In genomic region chr21:44791993-44792392, GRCh38 we compare ENCODE assay signal across 19 cellular contexts.
"Had no signal": no experiment of that assay in that cellular context is flagged by ENCODE, and none has a peak within 500 bp of the region (broad histone marks: within the 10 kb centered on the region; RNA-seq: fewer than 3 reads in every experiment).

No MANE protein-coding gene starts in this region.

- H3K27me3 ChIP-seq: colonic mucosa, dorsolateral prefrontal cortex, esophagus muscularis mucosa, spleen, tibial artery had no signal

- H3K9me3 ChIP-seq: colonic mucosa, esophagus muscularis mucosa, prostate gland, spleen, tibial artery had no signal

- H3K27me3 Mint-ChIP-seq: activated naive CD8-positive, alpha-beta T cell; activated T-helper 17 cell treated with anti-CD3 and anti-CD28 coated beads, Interleukin-2, amount 50 U/mL, for 72 hours; effector memory CD8-positive, alpha-beta T cell; memory B cell; natural killer cell treated with Interleukin-12 subunit alpha and Interleukin-12 subunit beta and Interleukin-15 and Interleukin-18, amount 100 ng/mL, for 72 hours; stimulated activated naive CD8-positive, alpha-beta T cell treated with anti-CD3 and anti-CD28 coated beads, Interleukin-15, amount 100 ng/mL, for 72 hours; T-helper 17 cell had no signal

- DNase-seq: activated naive CD4-positive, alpha-beta T cell; amygdala; colonic mucosa; dorsolateral prefrontal cortex; effector memory CD8-positive, alpha-beta T cell; left cardiac atrium; spleen; stimulated activated CD4-positive, alpha-beta T cell treated with anti-CD3 and anti-CD28 coated beads, Interleukin-4, amount 100 ng/mL, for 1 hour; stimulated activated naive CD8-positive, alpha-beta T cell treated with anti-CD3 and anti-CD28 coated beads, Interleukin-15, amount 100 ng/mL, for 72 hours; SW 1271; T-helper 17 cell; tibial artery had no signal

- H3K27ac Mint-ChIP-seq: activated T-helper 17 cell treated with anti-CD3 and anti-CD28 coated beads, Interleukin-2, amount 50 U/mL, for 72 hours; natural killer cell treated with Interleukin-12 subunit alpha and Interleukin-12 subunit beta and Interleukin-15 and Interleukin-18, amount 100 ng/mL, for 72 hours had no signal

- ATAC-seq: activated CD4-positive, CD25-positive, alpha-beta regulatory T cell treated with anti-CD3 and anti-CD28 coated beads, Interleukin-2, amount 50 U/mL, for 24 hours; activated T-helper 17 cell treated with anti-CD3 and anti-CD28 coated beads, Interleukin-2, amount 50 U/mL, for 72 hours; effector memory CD8-positive, alpha-beta T cell; natural killer cell treated with Interleukin-12 subunit alpha and Interleukin-12 subunit beta and Interleukin-15 and Interleukin-18, amount 100 ng/mL, for 72 hours; stimulated activated naive CD8-positive, alpha-beta T cell treated with anti-CD3 and anti-CD28 coated beads, Interleukin-15, amount 100 ng/mL, for 72 hours; T-helper 17 cell had no signal

- H3K27ac ChIP-seq: colonic mucosa, dorsolateral prefrontal cortex, esophagus muscularis mucosa, prostate gland, tibial artery had no signal

- H3K4me3 ChIP-seq: colonic mucosa, dorsolateral prefrontal cortex, esophagus muscularis mucosa, prostate gland, spleen, tibial artery had no signal

- H3K9me3 Mint-ChIP-seq: activated T-helper 17 cell treated with anti-CD3 and anti-CD28 coated beads, Interleukin-2, amount 50 U/mL, for 72 hours; effector memory CD8-positive, alpha-beta T cell; memory B cell; natural killer cell treated with Interleukin-12 subunit alpha and Interleukin-12 subunit beta and Interleukin-15 and Interleukin-18, amount 100 ng/mL, for 72 hours; stimulated activated naive CD8-positive, alpha-beta T cell treated with anti-CD3 and anti-CD28 coated beads, Interleukin-15, amount 100 ng/mL, for 72 hours had no signal

- H3K4me1 ChIP-seq: colonic mucosa, prostate gland had no signal

- H3K36me3 ChIP-seq: colonic mucosa, prostate gland had no signal

- H3K4me3 Mint-ChIP-seq: activated naive CD8-positive, alpha-beta T cell; activated T-helper 17 cell treated with anti-CD3 and anti-CD28 coated beads, Interleukin-2, amount 50 U/mL, for 72 hours; effector memory CD8-positive, alpha-beta T cell; memory B cell; natural killer cell treated with Interleukin-12 subunit alpha and Interleukin-12 subunit beta and Interleukin-15 and Interleukin-18, amount 100 ng/mL, for 72 hours; stimulated activated naive CD8-positive, alpha-beta T cell treated with anti-CD3 and anti-CD28 coated beads, Interleukin-15, amount 100 ng/mL, for 72 hours; T-helper 17 cell had no signal
